Comparison of ENCODE assay signal across 22 cellular contexts in the genomic region with DNA sequence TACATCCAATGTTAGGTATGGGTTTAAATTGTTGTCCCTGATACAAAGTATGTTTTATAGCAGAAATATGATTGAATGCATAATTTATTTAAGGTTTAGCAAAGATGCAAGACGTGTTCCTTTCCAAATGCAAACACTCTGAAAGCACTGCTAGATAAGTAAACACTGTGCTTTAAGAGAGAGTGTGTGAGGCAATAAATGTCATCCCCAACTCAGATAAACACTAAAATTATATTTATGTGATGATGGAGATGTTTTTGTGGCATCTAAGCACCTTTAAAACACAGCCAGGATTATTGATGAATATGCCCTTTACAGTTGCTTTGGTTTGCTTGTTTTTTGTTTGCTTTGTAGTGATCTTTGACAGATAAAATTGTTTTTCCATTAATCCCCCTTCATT.
"Had no signal": no experiment of that assay in that cellular context is flagged by ENCODE, and none has a peak within 500 bp of the region (broad histone marks: within the 10 kb centered on the region; RNA-seq: fewer than 3 reads in every experiment).

No MANE protein-coding gene starts in this region.

- H3K4me1 ChIP-seq: lower lobe of right lung, prostate gland, right atrium auricular region, tibial nerve had no signal

- H3K27ac ChIP-seq: dorsolateral prefrontal cortex, epithelial cell of prostate, hepatocyte, lower lobe of right lung, prostate gland, right atrium auricular region, tibial nerve had no signal

- H3K27me3 ChIP-seq: dorsolateral prefrontal cortex, hepatocyte, right atrium auricular region, tibial nerve had no signal

- H3K4me2 ChIP-seq: hepatocyte had no signal

- FAIRE-seq: urothelium cell line had no signal

- H3K36me3 ChIP-seq: lower lobe of right lung, prostate gland, right atrium auricular region, tibial nerve had no signal

- H3K9me3 ChIP-seq: lower lobe of right lung, prostate gland, right atrium auricular region, tibial nerve had no signal

- DNase-seq: activated CD4-positive, alpha-beta T cell treated with anti-CD3 and anti-CD28 coated beads, Interleukin-2, amount 10 ng/mL, durations not matched to agents 7 days and 5 days; activated CD8-positive, alpha-beta memory T cell treated with anti-CD3 and anti-CD28 coated beads, Interleukin-2, amount 50 U/mL, for 4 hours; activated naive CD4-positive, alpha-beta T cell treated with anti-CD3 and anti-CD28 coated beads for 36 hours; activated T-cell treated with anti-CD3 and anti-CD28 coated beads, Interleukin-2, amount 50 U/mL, for 4 hours; caudate nucleus; dorsolateral prefrontal cortex; endodermal cell; foreskin fibroblast; left cardiac atrium; lower lobe of right lung; naive thymus-derived CD8-positive, alpha-beta T cell; stimulated activated CD4-positive, alpha-beta T cell treated with anti-CD3 and anti-CD28 coated beads, Interleukin-12 subunit alpha, Interleukin-12 subunit beta, amount 100 ng/mL, for 4 hours; stimulated activated CD4-positive, alpha-beta T cell treated with anti-CD3 and anti-CD28 coated beads, Interleukin-1b, Interleukin-23, amount 100 ng/mL, for 48 hours; stimulated activated CD8-positive, alpha-beta memory T cell treated with anti-CD3 and anti-CD28 coated beads, Interleukin-4, amount 100 ng/mL, for 48 hours; stimulated activated naive CD4-positive, alpha-beta T cell had no signal

- H2AFZ ChIP-seq: hepatocyte had no signal

- ATAC-seq: activated CD4-positive, CD25-positive, alpha-beta regulatory T cell treated with anti-CD3 and anti-CD28 coated beads, Interleukin-2, amount 50 U/mL, for 24 hours; activated T-cell treated with anti-CD3 and anti-CD28 coated beads, Interleukin-2, amount 50 U/mL, for 4 hours; left cardiac atrium; lower lobe of right lung; naive thymus-derived CD8-positive, alpha-beta T cell had no signal

- H3K79me2 ChIP-seq: hepatocyte had no signal

- H3K4me3 ChIP-seq: dorsolateral prefrontal cortex, hepatocyte, lower lobe of right lung, prostate gland, right atrium auricular region, tibial nerve had no signal
